ENCODE assay signal across 33 cellular contexts in the genomic region with DNA sequence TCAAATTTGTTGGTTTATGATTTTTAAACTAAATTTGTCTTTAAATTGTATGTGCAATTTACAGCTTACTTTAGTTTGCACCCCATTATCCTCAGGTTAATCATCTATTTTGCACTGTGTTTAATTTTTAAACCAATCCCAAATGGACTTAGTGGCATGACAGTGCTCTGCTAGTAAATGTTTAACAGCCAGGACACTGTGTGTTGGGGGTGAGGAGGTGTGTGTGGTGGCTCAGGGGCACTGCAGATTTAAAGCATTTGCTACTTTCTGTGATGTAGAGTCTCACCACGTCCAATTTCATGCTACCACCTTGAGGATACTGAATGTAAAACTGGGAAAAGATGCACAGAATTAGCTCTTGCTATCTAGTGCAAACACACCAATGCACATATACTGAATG.
DNase-seq lines count a peak whose midpoint lies in the region; ATAC-seq, FAIRE-seq and TF ChIP-seq lines count a peak whose summit lies in the region.
"Had no signal": no experiment of that assay in that cellular context is flagged by ENCODE, and none has a peak within 500 bp of the region (broad histone marks: within the 10 kb centered on the region; RNA-seq: fewer than 3 reads in every experiment).

No MANE protein-coding gene starts in this region.

- H3K4me1 ChIP-seq in kidney (ENCODE audit: control insufficient read depth in 1 of 2, insufficient read depth in 1 of 2, low read depth in 1 of 2, low read length in 2 of 2) (peaks cover 0 to 2% of the 10 kb centered on the region in 2 donors), pancreas (peaks cover 0 to 4% (median 0%) of the 10 kb centered on the region in 3 donors), left lung (no peaks in the 10 kb centered on the region)
- H3K4me1 ChIP-seq: heart left ventricle, right atrium auricular region, transverse colon had no signal

- WGBS in pancreas, 2 donors: 0 to 4% methylated on average over 1 of the region's 1 CpG

- no peak for FAIRE-seq in kidney (lab: Jason Lieb, UNC)
- FAIRE-seq in pancreas (lab: Jason Lieb, UNC): no peak

- H3K27me3 ChIP-seq in pancreas (no peaks in the 10 kb centered on the region), left lung (no peaks in the 10 kb centered on the region)
- H3K27me3 ChIP-seq: heart left ventricle, right atrium auricular region, transverse colon had no signal

- H3K9ac ChIP-seq in kidney (ENCODE audit: low read length in 2 of 2): no peak overlapping the region

- H3K4me3 ChIP-seq in kidney (ENCODE audit: low read length in 2 of 2) (peak overlapping the region in 1 of 2 donors; percentile 31), pancreas (no peak overlapping the region), left lung (no peak overlapping the region)
- H3K4me3 ChIP-seq: heart left ventricle, right atrium auricular region, transverse colon had no signal

- ATAC-seq in pancreas (peak in 3 of 4 donors; percentile 74 to 84 (median 80)), HG03520 (IDR thresholded peaks at IDR 0.05; ENCODE audit: unreplicated experiment) (no peak), HG02885 (IDR thresholded peaks at IDR 0.05; ENCODE audit: poor library complexity, unreplicated experiment) (no peak), left lung (no peak)
- ATAC-seq: activated naive CD8-positive, alpha-beta T cell treated with anti-CD3 and anti-CD28 coated beads, Interleukin-2, amount 50 U/mL, for 24 hours; esophagus mucosa; heart left ventricle; left colon; naive thymus-derived CD8-positive, alpha-beta T cell had no signal

- H3K27ac ChIP-seq in kidney (ENCODE audit: low read depth in 2 of 2, low read length in 2 of 2) (no peak overlapping the region), pancreas (no peak overlapping the region), left lung (no peak overlapping the region)
- H3K27ac ChIP-seq: heart left ventricle, right atrium auricular region, transverse colon, WERI-Rb-1 had no signal

- H3K36me3 ChIP-seq in kidney (ENCODE audit: control insufficient read depth in 1 of 2, insufficient read depth in 2 of 2, low read length in 2 of 2) (no peaks in the 10 kb centered on the region), pancreas (no peaks in the 10 kb centered on the region), left lung (no peaks in the 10 kb centered on the region)
- H3K36me3 ChIP-seq: heart left ventricle, right atrium auricular region, transverse colon, WERI-Rb-1 had no signal

- TF ChIP-seq CTCF in kidney (IDR thresholded peaks at IDR 0.05; ENCODE audit: borderline replicate concordance, extremely low read depth, insufficient read depth): peak; percentile 9
- no peak for TF ChIP-seq CTCF in pancreas (IDR thresholded peaks at IDR 0.05)
- no peak for TF ChIP-seq CTCF in left lung (IDR thresholded peaks at IDR 0.05)

- DNase-seq in NCI-H1092 treated with DMSO at 0.1 percent for 48 hours (lab: John Stamatoyannopoulos, UW) (peak; percentile 8), NCI-H1092 (lab: John Stamatoyannopoulos, UW) (no peak), HK-2 (ENCODE audit: unreplicated experiment) (peak; percentile 57), kidney (no peak), pancreas (no peak), left lung (no peak)
- DNase-seq: activated CD4-positive, alpha-beta T cell treated with anti-CD3 and anti-CD28 coated beads, Interleukin-2, amount 10 ng/mL, durations not matched to agents 24 days and 14 days; activated naive CD8-positive, alpha-beta T cell treated with anti-CD3 and anti-CD28 coated beads, Interleukin-2, amount 50 U/mL, for 24 hours; activated T-cell treated with anti-CD3 and anti-CD28 coated beads, Interleukin-2, amount 50 U/mL, for 48 hours; AML-193; caudate nucleus; CD4-positive, alpha-beta T cell; cortex of kidney; DMS153; foreskin fibroblast; H9; heart left ventricle; Kasumi-1; left colon; naive thymus-derived CD8-positive, alpha-beta T cell; NCI-H1048; NCI-H187 treated with DMSO at 0.1 percent for 48 hours; NCI-H226; NCI-H774; Right ventricle myocardium superior; stimulated activated CD4-positive, alpha-beta T cell treated with anti-CD3 and anti-CD28 coated beads, Interleukin-4, amount 100 ng/mL, for 1 hour; T1000; transverse colon; WERI-Rb-1 had no signal

- intact Hi-C loops in kidney (cut with DNase I) (no loop called here), pancreas (cut with DNase I) (no loop called here), left lung (cut with DNase I) (no loop called here)

- H3K9me3 ChIP-seq in kidney (ENCODE audit: control insufficient read depth in 1 of 2, low read length in 2 of 2): no peaks in the 10 kb centered on the region
- no peaks in the 10 kb centered on the region for H3K9me3 ChIP-seq in pancreas
- no peaks in the 10 kb centered on the region for H3K9me3 ChIP-seq in left lung
- H3K9me3 ChIP-seq: right atrium auricular region, transverse colon had no signal

Comparison
In these comparisons a context has a peak if more than half of its experiments do, and no peak if none do; other contexts are left out.
1. DNase-seq: peak in NCI-H1092 treated with DMSO at 0.1 percent for 48 hours (single experiment) and HK-2 (single experiment); none in NCI-H1092 (single experiment), kidney (single experiment), pancreas (0 of 6) and left lung (0 of 2).
2. ATAC-seq: peak in pancreas (3 of 4); none in HG03520 (single experiment), HG02885 (single experiment) and left lung (single experiment).